In the genomic region with DNA sequence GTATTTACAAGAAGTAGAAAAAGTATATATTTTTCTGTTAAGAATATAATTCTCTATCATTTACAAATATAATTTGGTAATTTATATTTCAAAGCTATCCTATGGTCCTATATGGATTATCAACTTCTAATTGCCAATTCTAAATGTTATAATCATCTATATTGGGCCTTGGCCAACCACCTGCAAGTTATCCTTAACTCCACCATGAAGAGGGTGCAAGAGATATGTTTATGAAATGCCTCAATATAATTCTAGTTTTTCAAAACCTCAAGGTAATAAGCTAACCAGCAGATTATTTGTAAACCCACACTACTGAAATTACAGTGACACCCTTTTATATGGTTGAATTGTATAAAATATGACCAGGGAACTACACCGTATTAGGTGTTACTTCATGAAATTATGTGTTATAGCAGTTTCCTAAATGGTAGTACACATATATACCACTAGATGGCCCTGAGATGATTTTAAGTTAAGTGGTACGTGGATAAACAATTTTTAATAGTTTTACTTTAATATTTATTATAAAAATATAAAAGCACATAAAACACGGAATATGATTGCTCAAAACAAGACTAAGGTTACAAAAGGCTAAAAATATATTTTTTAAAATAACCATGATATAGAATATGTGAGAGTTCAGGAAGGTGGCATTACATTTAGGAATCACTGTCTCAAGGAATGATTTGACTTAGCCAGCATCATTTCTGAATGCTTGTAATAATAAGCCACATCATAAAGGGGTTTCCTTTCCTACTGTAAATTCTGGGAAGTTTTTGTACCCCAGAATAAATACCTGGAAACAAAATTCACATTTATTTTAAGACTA, we compare ENCODE assay signal across 8 cellular contexts. TPM values are rescaled to one million over a fixed set of nuclear protein-coding genes. Genes with fewer than 3 reads are reported as not detected.
DNase-seq lines count a peak whose midpoint lies in the region; ATAC-seq and TF ChIP-seq lines count a peak whose summit lies in the region.

No MANE protein-coding gene starts in this region.

- ATAC-seq in GM18519 (IDR thresholded peaks at IDR 0.05; ENCODE audit: low FRiP score, unreplicated experiment) (peak; percentile 75), HG03103 (IDR thresholded peaks at IDR 0.05; ENCODE audit: low read depth, unreplicated experiment) (peak; percentile 77), HG03039 (IDR thresholded peaks at IDR 0.05; ENCODE audit: unreplicated experiment) (no peak)

- no peaks in the 10 kb centered on the region for H3K9me3 ChIP-seq in prostate gland

- 7% methylated on average over 3 of the region's 3 CpGs for WGBS in prostate gland

- H3K27ac ChIP-seq in prostate gland: no peak overlapping the region

- intact Hi-C loops in prostate gland (cut with DNase I): no loop called here

- H3K4me1 ChIP-seq in prostate gland (replicated peaks): no peaks in the 10 kb centered on the region

- H3K4me3 ChIP-seq in prostate gland: no peak overlapping the region

- no peaks in the 10 kb centered on the region for H3K27me3 ChIP-seq in prostate gland (replicated peaks; ENCODE audit: insufficient read depth)

- peak; percentile 15 for DNase-seq in Ammon's horn (ENCODE audit: low spot score)
- DNase-seq in RKO (ENCODE audit: low spot score): peak; percentile 69
- peak; percentile 20 for DNase-seq in fibroblast of gingiva (ENCODE audit: low read depth)
- no peak for DNase-seq in prostate gland (ENCODE audit: low spot score)
- DNase-seq in effector CD4-positive, alpha-beta T cell: no peak

- no peaks in the 10 kb centered on the region for H3K36me3 ChIP-seq in prostate gland

- TF ChIP-seq POLR2A in prostate gland (IDR thresholded peaks at IDR 0.05): no peak

- TF ChIP-seq CTCF in prostate gland (IDR thresholded peaks at IDR 0.05): peak in 3 of 4 experiments; percentile 53 to 66 (median 55)

RNA-seq across cellular contexts. Expression of a gene that starts 9.8 kb away (rescaled TPM):
- total RNA-seq in prostate gland: 100 to 1,000 TPM in 1 of 2 donors, 10 to 100 TPM in 1; 62.0 to 161 TPM

RNA-seq across cellular contexts. Expression of a gene that starts 40.9 kb away (rescaled TPM):
- 1 to 10 TPM; 4.0 to 6.8 TPM for total RNA-seq in prostate gland

Comparison
In these comparisons a context has a peak if more than half of its experiments do, and no peak if none do; other contexts are left out.
1. DNase-seq: peak in Ammon's horn (single experiment), RKO (single experiment) and fibroblast of gingiva (single experiment); none in prostate gland (single experiment) and effector CD4-positive, alpha-beta T cell (single experiment).